22 cellular contexts compared by ENCODE assay signal in genomic region chr18:74172697-74173433, GRCh38. TPM values are rescaled to one million over a fixed set of nuclear protein-coding genes. Genes with fewer than 3 reads are reported as not detected.
A peak's percentile ranks its signal among the peaks of the same experiment; 100 is the strongest.
DNase-seq lines count a peak whose midpoint lies in the region; ATAC-seq, FAIRE-seq and TF ChIP-seq lines count a peak whose summit lies in the region.
"Had no signal": no experiment of that assay in that cellular context is flagged by ENCODE, and none has a peak within 500 bp of the region (broad histone marks: within the 10 kb centered on the region; RNA-seq: fewer than 3 reads in every experiment).

No MANE protein-coding gene starts in this region.

- no peak for FAIRE-seq in A549 (lab: Jason Lieb, UNC)
- FAIRE-seq: D721Med had no signal

- H3K27me3 Mint-ChIP-seq in HFFc6 (ENCODE audit: insufficient read depth): peaks cover 34% of the 10 kb centered on the region

- H3K4me2 ChIP-seq in A549 (peak overlapping the region; percentile 75), PC-9 (peak overlapping the region; percentile 64)

- H3K79me2 ChIP-seq in PC-9 (ENCODE audit: low read depth): no peaks in the 10 kb centered on the region

- intact Hi-C loops in PC-9 (cut with micrococcal nuclease; ENCODE audit: unreplicated experiment): no loop called here

- CTCF ChIA-PET in A549 (lab: Yijun Ruan, JAX): no interaction called here
- CTCF ChIA-PET in PC-9 (lab: Charles Lee): no interaction called here

- TF ChIP-seq EP300 in A549 (IDR thresholded peaks at IDR 0.05): no peak

- H3K27ac ChIP-seq in A549 (no peak overlapping the region), PC-9 (no peak overlapping the region)
- H3K27ac ChIP-seq: esophagus squamous epithelium, uterus had no signal

- no peaks in the 10 kb centered on the region for H3K9me3 ChIP-seq in A549
- no peaks in the 10 kb centered on the region for H3K9me3 ChIP-seq in PC-9 (ENCODE audit: insufficient read depth, low read depth)
- no peaks in the 10 kb centered on the region for H3K9me3 ChIP-seq in mucosa of stomach (ENCODE audit: control insufficient read depth, low read length)
- H3K9me3 ChIP-seq: body of pancreas, esophagus squamous epithelium, uterus had no signal

- TF ChIP-seq RAD21 in A549 (conservative IDR thresholded peaks at IDR 0.05 in 1 of 2, IDR thresholded peaks at IDR 0.05 in 1 of 2): no peak

- H3K9me3 Mint-ChIP-seq in HFFc6: no peaks in the 10 kb centered on the region
- H3K9me3 Mint-ChIP-seq: activated CD4-positive, alpha-beta T cell treated with anti-CD3 and anti-CD28 coated beads, Interleukin-2, amount 10 ng/mL, durations not matched to agents 24 days and 14 days; activated naive CD4-positive, alpha-beta T cell treated with anti-CD3 and anti-CD28 coated beads, Interleukin-2, amount 50 U/mL, for 72 hours; immature natural killer cell; nephron had no signal

- no peaks in the 10 kb centered on the region for H4K20me1 ChIP-seq in PC-9 (ENCODE audit: insufficient read depth)

- POLR2A ChIA-PET in A549 (lab: Yijun Ruan, JAX) (interaction anchor here (0.6 kb wide), 1 partner anchor 424 kb away, joined by 3 read pairs; no protein-coding TSS in a partner anchor), PC-9 (lab: Charles Lee; ENCODE audit: unreplicated experiment) (interaction anchor here (0.8 kb wide), 1 partner anchor 15 kb away, joined by 6 read pairs; no protein-coding TSS in a partner anchor)

- H3K27me3 ChIP-seq in PC-9 (ENCODE audit: insufficient read depth, low read depth): peaks cover 50% of the 10 kb centered on the region
- H3K27me3 ChIP-seq in mucosa of stomach (ENCODE audit: control insufficient read depth, insufficient read depth, low read length): peaks cover 3% of the 10 kb centered on the region
- H3K27me3 ChIP-seq: body of pancreas, uterus had no signal

- no peak overlapping the region for H3K27ac Mint-ChIP-seq in HFFc6
- H3K27ac Mint-ChIP-seq: activated CD4-positive, alpha-beta T cell treated with anti-CD3 and anti-CD28 coated beads, Interleukin-2, amount 10 ng/mL, durations not matched to agents 24 days and 14 days; activated naive CD4-positive, alpha-beta T cell treated with anti-CD3 and anti-CD28 coated beads, Interleukin-2, amount 50 U/mL, for 72 hours; nephron had no signal

- H3K4me1 Mint-ChIP-seq in HFFc6 (ENCODE audit: low read depth): peaks cover 10% of the 10 kb centered on the region
- H3K4me1 Mint-ChIP-seq: nephron had no signal

- ATAC-seq in A549 (peak; percentile 65 to 71; a peak in 5 of 6 replicates), GM21717 (IDR thresholded peaks at IDR 0.05; ENCODE audit: unreplicated experiment) (no peak)
- ATAC-seq: activated naive CD4-positive, alpha-beta T cell treated with anti-CD3 and anti-CD28 coated beads, Interleukin-2, amount 50 U/mL, for 72 hours; stimulated activated naive CD8-positive, alpha-beta T cell treated with anti-CD3 and anti-CD28 coated beads, Interleukin-15, Interleukin-2, amounts not matched to agents 100 U/mL and 50 U/mL, for 24 hours had no signal

- WGBS in A549 (ENCODE audit: missing lambda C conversion rate): 37% methylated on average over 27 of the region's 27 CpGs

- DNase-seq in A549 (ENCODE audit: low read depth in 1 of 2, low spot score in 1 of 2) (peak in 1 of 2 experiments; percentile 9), HFFc6 (no peak), PC-9 (no peak), H4 (ENCODE audit: low spot score) (no peak), COLO829 (ENCODE audit: low spot score) (no peak)
- no peak for DNase-seq in activated CD4-positive, alpha-beta T cell treated with anti-CD3 and anti-CD28 coated beads, Interleukin-2, amount 50 U/mL, for 1 hour
- DNase-seq: activated CD4-positive, alpha-beta T cell treated with anti-CD3 and anti-CD28 coated beads, Interleukin-2, amount 10 ng/mL, durations not matched to agents 24 days and 14 days; activated T-cell treated with anti-CD3 and anti-CD28 coated beads, Interleukin-2, amount 50 U/mL, for 1 hour; dermis blood vessel endothelial cell; esophagus squamous epithelium; glutamatergic neuron; immature natural killer cell; mammary epithelial cell; stimulated activated naive CD8-positive, alpha-beta T cell treated with anti-CD3 and anti-CD28 coated beads, Interleukin-15, Interleukin-2, amounts not matched to agents 100 U/mL and 50 U/mL, for 24 hours; uterus had no signal

- no TSS peak for BruUV-seq in PC-9 (replicated peaks; lab: Mats Ljungman, UMichigan)

- no peaks in the 10 kb centered on the region for H3K36me3 Mint-ChIP-seq in HFFc6 (ENCODE audit: low read depth)
- H3K36me3 Mint-ChIP-seq: activated naive CD4-positive, alpha-beta T cell treated with anti-CD3 and anti-CD28 coated beads, Interleukin-2, amount 50 U/mL, for 72 hours; immature natural killer cell had no signal

- peak overlapping the region; percentile 35; the same call in 2 of the 3 replicates for H3K4me3 ChIP-seq in A549
- no peak overlapping the region; the same call in 1 of the 2 replicates for H3K4me3 ChIP-seq in PC-9
- H3K4me3 ChIP-seq in mucosa of stomach (ENCODE audit: low read length): peak overlapping the region; percentile 20
- H3K4me3 ChIP-seq: body of pancreas, uterus had no signal

- H3K4me1 ChIP-seq in A549: 0 out of 3 replicates have a peak, but pooled peaks cover 4% of the 10 kb centered on the region
- no peaks in the 10 kb centered on the region for H3K4me1 ChIP-seq in PC-9 (replicated peaks; ENCODE audit: insufficient read depth)
- H3K4me1 ChIP-seq in mucosa of stomach (ENCODE audit: control insufficient read depth, insufficient read depth, low read length): no peaks in the 10 kb centered on the region
- H3K4me1 ChIP-seq: body of pancreas, esophagus squamous epithelium, uterus had no signal

- no peak for TF ChIP-seq POLR2A in A549 (IDR thresholded peaks at IDR 0.05; ENCODE audit: low read length)

- no peaks in the 10 kb centered on the region for H3K9me2 ChIP-seq in PC-9 (ENCODE audit: insufficient read depth)

- TF ChIP-seq CTCF in A549 (IDR thresholded peaks at IDR 0.05) (no peak), HFFc6 (IDR thresholded peaks at IDR 0.05) (no peak), PC-9 (conservative IDR thresholded peaks at IDR 0.05) (no peak)

- no peak overlapping the region for H2AFZ ChIP-seq in PC-9

- H3K36me3 ChIP-seq in PC-9 (ENCODE audit: low read depth) (no peaks in the 10 kb centered on the region), mucosa of stomach (ENCODE audit: control insufficient read depth, insufficient read depth, low read length) (no peaks in the 10 kb centered on the region)
- H3K36me3 ChIP-seq: esophagus squamous epithelium, uterus had no signal

- peak overlapping the region; percentile 38; the same call in 1 of the 2 replicates for H3K4me3 Mint-ChIP-seq in HFFc6
- H3K4me3 Mint-ChIP-seq: nephron had no signal

- no peaks in the 10 kb centered on the region for H3F3A ChIP-seq in PC-9 (ENCODE audit: insufficient read depth, low read depth)

- H3K9ac ChIP-seq in mucosa of stomach (ENCODE audit: low read length): no peak overlapping the region

TF ChIP-seq in A549, 52 proteins besides CTCF, POLR2A, EP300 and RAD21 (continues in another document):
- TF ChIP-seq ZNF302 (CRISPR knock-in tag; IDR thresholded peaks at IDR 0.05) (no peak), JUN (IDR thresholded peaks at IDR 0.05) (no peak), EHMT2 (IDR thresholded peaks at IDR 0.05; ENCODE audit: low read depth) (no peak), BCL3 (IDR thresholded peaks at IDR 0.05) (no peak), KDM1A (IDR thresholded peaks at IDR 0.05; ENCODE audit: low read depth) (no peak), TP53 (CRISPR knock-in tag; IDR thresholded peaks at IDR 0.05) (no peak), ATOH8 (CRISPR knock-in tag; IDR thresholded peaks at IDR 0.05; ENCODE audit: low read depth) (no peak), CBX8 (IDR thresholded peaks at IDR 0.05) (no peak)

RNA-seq across cellular contexts. Expression of gene TIMM21, which starts 24.5 kb away (rescaled TPM):
- polyA plus RNA-seq in A549 (2011; rRNA removed) (56.4 and 64.6 TPM in 2 replicates), A549 (2017; fragmentation: RNase III; extraction: RNeasy Plus Mini Kit Qiagen cat#74134 plus additional on column Dnase treatment) (52.3 to 64.1 TPM (median 61.4 TPM) in 3 replicates)
- 38.8 and 41.7 TPM in 2 replicates for polyA plus RNA-seq in A549 (2012; cell fraction: cytosol; rRNA removed)
- polyA plus RNA-seq in A549 (2012; cell fraction: nucleus; rRNA removed): 15.9 and 24.5 TPM in 2 replicates
- polyA minus RNA-seq in A549 (2011; rRNA and poly(A)+ RNA removed): 17.4 and 25.1 TPM in 2 replicates
- total RNA-seq in HFFc6 (2021; fragmentation: NEBNext Ultra II Directional; extraction: Animal tissue kit (Norgen Biotek cat#: 25700)): 10 to 100 TPM; 34.1 to 42.4 (median 40.6) TPM
- total RNA-seq in PC-9 (2021): 17.9 and 32.6 TPM in 2 replicates
- 29.2 and 38.6 TPM in 2 replicates for total RNA-seq in H4 (2014; rRNA removed; shearing (Covaris generic))

RNA-seq across cellular contexts. Expression of gene FBXO15, which starts 25.2 kb away (rescaled TPM):
- 1.7 and 2.3 TPM in 2 replicates for polyA plus RNA-seq in A549 (2011; rRNA removed)
- 0.54 and 0.63 TPM in 2 replicates for polyA plus RNA-seq in A549 (2012; cell fraction: cytosol; rRNA removed)
- polyA plus RNA-seq in A549 (2012; cell fraction: nucleus; rRNA removed): 0.71 and 1.9 TPM in 2 replicates
- 0.83 to 1.4 TPM (median 1.3 TPM) in 3 replicates for polyA plus RNA-seq in A549 (2017; fragmentation: RNase III; extraction: RNeasy Plus Mini Kit Qiagen cat#74134 plus additional on column Dnase treatment)
- polyA minus RNA-seq in A549 (2011; rRNA and poly(A)+ RNA removed): 1.5 and 2.3 TPM in 2 replicates
- total RNA-seq in HFFc6 (2021; fragmentation: NEBNext Ultra II Directional; extraction: Animal tissue kit (Norgen Biotek cat#: 25700)): 1 to 10 TPM in 3 of 6 experiments, under 1 TPM in 3; 0.71 to 2.2 (median 1.1) TPM
- total RNA-seq in PC-9 (2021): 2.2 and 3.9 TPM in 2 replicates
- 0.41 TPM in 1 of 2 replicates, not detected in the other for total RNA-seq in H4 (2014; rRNA removed; shearing (Covaris generic))
- total RNA-seq: pulmonary artery endothelial cell had no signal
